Comparison of ENCODE assay signal across 11 cellular contexts in genomic region chr3:119122350-119122749, GRCh38. TPM values are rescaled to one million over a fixed set of nuclear protein-coding genes. Genes with fewer than 3 reads are reported as not detected.
"Had no signal": no experiment of that assay in that cellular context is flagged by ENCODE, and none has a peak within 500 bp of the region (broad histone marks: within the 10 kb centered on the region; RNA-seq: fewer than 3 reads in every experiment).

No MANE protein-coding gene starts in this region.

- H3K27ac ChIP-seq: HL-60, KMS-11 had no signal

- FAIRE-seq: HepG2 had no signal

- H3K4me3 Mint-ChIP-seq: GM23338, HFFc6, IgD-negative memory B cell had no signal

- H3K9ac ChIP-seq: KMS-11 had no signal

- H3K27ac Mint-ChIP-seq: GM23338, HFFc6 had no signal

- H2AFZ ChIP-seq: GM23338 had no signal

- H3K4me2 ChIP-seq: GM23338, KMS-11 had no signal

- DNase-seq: H7, HCEC 1CT, HFFc6, KBM-7 had no signal

- ATAC-seq: GM23338, HepG2 had no signal

- H3K4me3 ChIP-seq: GM23338 had no signal

RNA-seq across cellular contexts. Expression of gene TEX55, which starts 23.6 kb away (rescaled TPM):
- total RNA-seq: H4, H7, HepG2, HFFc6, HT1080 had no signal
- polyA plus RNA-seq: GM23338, HepG2, IgD-negative memory B cell had no signal

RNA-seq across cellular contexts. Expression of gene UPK1B, which starts 51.0 kb away (rescaled TPM):
- total RNA-seq: H4, HepG2, HT1080 had no signal
- polyA plus RNA-seq: HepG2, IgD-negative memory B cell had no signal
